In the genomic region with DNA sequence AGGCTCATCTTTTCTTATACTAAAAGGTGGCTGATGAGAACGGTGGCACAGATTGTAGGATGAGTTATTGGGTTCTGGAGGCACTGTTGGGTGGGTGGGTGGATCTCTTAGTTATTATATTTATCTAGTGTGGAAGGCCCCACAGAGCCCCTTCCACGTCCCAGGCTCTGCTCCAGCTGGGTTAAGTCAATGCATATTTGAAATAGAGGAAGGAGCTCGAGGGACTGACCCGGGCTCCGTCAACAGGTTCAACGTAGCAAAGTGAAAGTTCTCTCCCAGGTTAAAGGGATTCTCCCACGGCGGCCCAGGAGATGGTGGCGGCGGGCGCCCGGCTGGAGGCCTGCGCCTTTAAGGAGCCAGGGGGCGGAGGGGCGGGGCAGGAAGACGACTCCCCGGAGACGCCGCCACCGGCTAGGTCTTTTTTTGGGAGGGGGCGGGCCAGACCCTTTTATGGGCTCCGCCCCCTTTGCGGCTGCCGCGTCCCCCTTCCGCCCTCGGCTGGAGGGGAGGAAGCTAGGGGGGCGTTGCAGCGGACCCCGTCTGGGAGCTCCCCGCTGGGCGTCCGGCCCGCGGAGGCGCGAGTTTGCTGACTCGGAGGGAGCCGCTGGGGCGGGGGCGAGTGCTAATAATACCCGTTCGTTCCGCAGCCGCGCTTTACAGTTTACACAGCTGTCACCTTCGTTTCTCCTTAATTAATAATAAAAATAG, we compare ENCODE assay signal across 8 cellular contexts. TPM values are rescaled to one million over a fixed set of nuclear protein-coding genes. Genes with fewer than 3 reads are reported as not detected.
A peak's percentile ranks its signal among the peaks of the same experiment; 100 is the strongest.
DNase-seq lines count a peak whose midpoint lies in the region; ATAC-seq and TF ChIP-seq lines count a peak whose summit lies in the region.

No MANE protein-coding gene starts in this region.

- DNase-seq in EL = peak; percentile 95
- DNase-seq in GOT3 (lab: John Stamatoyannopoulos, UW) = peak; percentile 60
- DNase-seq in LoVo (ENCODE audit: low spot score) = peak; percentile 93
- DNase-seq in activated effector memory CD4-positive, alpha-beta T cell treated with anti-CD3 and anti-CD28 coated beads, Interleukin-2, amount 50 U/mL, for 16 hours = peak; percentile 98
- peak; percentile 74 to 88 for DNase-seq in foreskin keratinocyte
- DNase-seq in neuronal stem cell (ENCODE audit: low spot score) = peak; percentile 92

- H3K36me3 ChIP-seq in neuronal stem cell (replicated peaks in 1 of 2; ENCODE audit: control insufficient read depth in 2 of 2, insufficient read depth in 2 of 2, low read length in 2 of 2) (peaks cover 2 to 19% of the 10 kb centered on the region in 2 donors), subcutaneous abdominal adipose tissue (ENCODE audit: control insufficient read depth in 5 of 5, insufficient read depth in 5 of 5, low read length in 5 of 5) (peaks cover 0 to 14% (median 6%) of the 10 kb centered on the region in 5 donors)

- no peak overlapping the region for H3K4ac ChIP-seq in neuronal stem cell (ENCODE audit: low read length)

- H4K8ac ChIP-seq in neuronal stem cell (ENCODE audit: low read depth, low read length) = no peak overlapping the region

- no CpG with 5 or more reads among the region's 47 CpGs for WGBS in neuronal stem cell (ENCODE audit: extremely low coverage in 2 of 2, insufficient read length in 2 of 2, insufficient replicate concordance in 1 of 2), 2 donors

- H3K27ac ChIP-seq in foreskin keratinocyte = peak overlapping the region; percentile 16
- H3K27ac ChIP-seq in neuronal stem cell (replicated peaks; ENCODE audit: low read length) = peak overlapping the region; percentile 92
- H3K27ac ChIP-seq in subcutaneous abdominal adipose tissue (ENCODE audit: low read depth, low read length) = peak overlapping the region; percentile 89

- H2AFZ ChIP-seq in neuronal stem cell (ENCODE audit: low read length) = peak overlapping the region; percentile 91

- H2BK12ac ChIP-seq in neuronal stem cell (ENCODE audit: low read length) = no peak overlapping the region

- peak overlapping the region; percentile 94 for H3K18ac ChIP-seq in neuronal stem cell (ENCODE audit: low read length)

- no peak overlapping the region for H4K91ac ChIP-seq in neuronal stem cell (ENCODE audit: low read depth, low read length, poor library complexity)

- H3K79me1 ChIP-seq in neuronal stem cell (ENCODE audit: low read depth, low read length) = peaks cover 12% of the 10 kb centered on the region

- H3K27me3 ChIP-seq in foreskin keratinocyte (peaks cover 3% of the 10 kb centered on the region), neuronal stem cell (ENCODE audit: control insufficient read depth in 3 of 3, insufficient read depth in 3 of 3, low read depth in 1 of 3, low read length in 3 of 3) (peaks cover 0 to 8% (median 0%) of the 10 kb centered on the region in 3 experiments), subcutaneous abdominal adipose tissue (ENCODE audit: control insufficient read depth in 5 of 5, insufficient read depth in 4 of 5, low read length in 5 of 5) (no peaks in the 10 kb centered on the region)

- H3K9ac ChIP-seq in neuronal stem cell (ENCODE audit: low read depth, low read length, poor library complexity) = peak overlapping the region; percentile 90
- peak overlapping the region; percentile 10 to 88 (median 81) for H3K9ac ChIP-seq in subcutaneous abdominal adipose tissue (ENCODE audit: low read length in 5 of 5)

- H2BK120ac ChIP-seq in neuronal stem cell (ENCODE audit: low read depth, low read length) = no peak overlapping the region

- H2BK15ac ChIP-seq in neuronal stem cell (ENCODE audit: low read length) = peak overlapping the region; percentile 72

- no peak overlapping the region for H2AK5ac ChIP-seq in neuronal stem cell (ENCODE audit: low read depth, low read length)

- peak; percentile 53 for TF ChIP-seq CTCF in foreskin keratinocyte (conservative IDR thresholded peaks at IDR 0.05)

- peak; percentile 67 for TF ChIP-seq POLR2A in Raji (IDR thresholded peaks at IDR 0.05; ENCODE audit: insufficient read depth, low read depth, low read length)

- H3K14ac ChIP-seq in neuronal stem cell (ENCODE audit: low read length) = no peak overlapping the region

- H2BK5ac ChIP-seq in neuronal stem cell (ENCODE audit: low read length) = peak overlapping the region; percentile 33

- H3K23ac ChIP-seq in neuronal stem cell (ENCODE audit: low read depth, low read length, poor library complexity) = no peak overlapping the region

- ATAC-seq in foreskin keratinocyte = peak; percentile 68

- H3K4me3 ChIP-seq in neuronal stem cell (ENCODE audit: low read length in 2 of 2) (peak overlapping the region; percentile 58 to 83), subcutaneous abdominal adipose tissue (ENCODE audit: low read depth in 1 of 5, low read length in 5 of 5) (peak overlapping the region; percentile 71 to 90 (median 76))

- H3K4me2 ChIP-seq in neuronal stem cell (ENCODE audit: insufficient read depth, low read length, poor library complexity, severe bottlenecking) = peak overlapping the region; percentile 84

- H3K4me1 ChIP-seq in foreskin keratinocyte = peaks cover 4% of the 10 kb centered on the region
- H3K4me1 ChIP-seq in neuronal stem cell (ENCODE audit: control insufficient read depth in 2 of 2, insufficient read depth in 1 of 2, low read depth in 1 of 2, low read length in 2 of 2) = peaks cover 5 to 16% of the 10 kb centered on the region in 2 donors
- H3K4me1 ChIP-seq in subcutaneous abdominal adipose tissue (ENCODE audit: control insufficient read depth in 5 of 5, insufficient read depth in 5 of 5, low read length in 5 of 5) = peaks cover 8 to 56% (median 40%) of the 10 kb centered on the region in 5 donors

- H3K9me3 ChIP-seq in neuronal stem cell (replicated peaks in 1 of 2; ENCODE audit: control insufficient read depth in 2 of 2, insufficient read depth in 1 of 2, low read depth in 1 of 2, low read length in 2 of 2) = no peaks in the 10 kb centered on the region
- H3K9me3 ChIP-seq in subcutaneous abdominal adipose tissue (ENCODE audit: control insufficient read depth in 5 of 5, low read length in 5 of 5) = no peaks in the 10 kb centered on the region

RNA-seq across cellular contexts. Expression of a gene that starts 1.5 kb away (rescaled TPM):
- total RNA-seq in foreskin keratinocyte = 45.0 and 56.7 TPM in 2 replicates
- 26.0 and 26.3 TPM in 2 replicates for polyA plus RNA-seq in foreskin keratinocyte
- 73.7 TPM for polyA plus RNA-seq in neuronal stem cell (2013, experiment 1 of 2)
- polyA plus RNA-seq in neuronal stem cell (2013, experiment 2 of 2) = 71.0 TPM

RNA-seq across cellular contexts. Expression of a gene that starts 6.5 kb away (rescaled TPM):
- total RNA-seq in foreskin keratinocyte = not detected in 2 replicates
- not detected in 2 replicates for polyA plus RNA-seq in foreskin keratinocyte
- not detected for polyA plus RNA-seq in neuronal stem cell (2013, experiment 1 of 2)
- not detected for polyA plus RNA-seq in neuronal stem cell (2013, experiment 2 of 2)

RNA-seq across cellular contexts. Expression of a gene that starts 20.9 kb away (rescaled TPM):
- not detected in 2 replicates for total RNA-seq in foreskin keratinocyte
- polyA plus RNA-seq in foreskin keratinocyte = not detected in 2 replicates
- polyA plus RNA-seq in neuronal stem cell (2013, experiment 1 of 2) = 0.10 TPM
- polyA plus RNA-seq in neuronal stem cell (2013, experiment 2 of 2) = 0.18 TPM

RNA-seq across cellular contexts. Expression of a gene that starts 31.1 kb away (rescaled TPM):
- not detected in 2 replicates for total RNA-seq in foreskin keratinocyte
- polyA plus RNA-seq in foreskin keratinocyte = not detected in 2 replicates
- polyA plus RNA-seq in neuronal stem cell (2013, experiment 1 of 2) = 10.5 TPM
- polyA plus RNA-seq in neuronal stem cell (2013, experiment 2 of 2) = 11.0 TPM

Comparison
In these comparisons a context has a peak if more than half of its experiments do, and no peak if none do; other contexts are left out.
1. Peak in every context shown above with its lines: DNase-seq, ATAC-seq, H3K4me3 ChIP-seq and H3K27ac ChIP-seq.
2. H3K27ac ChIP-seq: peak in every context shown above with its lines; median percentile 92 in neuronal stem cell; 89 in subcutaneous abdominal adipose tissue; 16 in foreskin keratinocyte.